ENCODE assay signal across 1 cellular context in genomic region chr5:138832218-138832617, GRCh38.
TF ChIP-seq lines count a peak whose summit lies in the region.

No MANE protein-coding gene starts in this region.

TF ChIP-seq in GM23338, 12 proteins besides CTCF, POLR2A, EP300 and RAD21 (continued from another document):
- TF ChIP-seq ZNF462 (CRISPR knock-in tag; IDR thresholded peaks at IDR 0.05) (no peak), POLR2AphosphoS5 (IDR thresholded peaks at IDR 0.05; ENCODE audit: low read depth) (no peak), CREB1 (CRISPR knock-in tag; IDR thresholded peaks at IDR 0.05; ENCODE audit: low read depth) (no peak), NANOG (IDR thresholded peaks at IDR 0.05; ENCODE audit: borderline replicate concordance) (no peak), EZH2 (IDR thresholded peaks at IDR 0.05; ENCODE audit: low read depth, unreplicated experiment) (no peak), JUNB (IDR thresholded peaks at IDR 0.05; ENCODE audit: unreplicated experiment) (no peak), ZNF114 (CRISPR knock-in tag; IDR thresholded peaks at IDR 0.05) (no peak)
